Comparison of ENCODE assay signal across 1 cellular context in the genomic region with DNA sequence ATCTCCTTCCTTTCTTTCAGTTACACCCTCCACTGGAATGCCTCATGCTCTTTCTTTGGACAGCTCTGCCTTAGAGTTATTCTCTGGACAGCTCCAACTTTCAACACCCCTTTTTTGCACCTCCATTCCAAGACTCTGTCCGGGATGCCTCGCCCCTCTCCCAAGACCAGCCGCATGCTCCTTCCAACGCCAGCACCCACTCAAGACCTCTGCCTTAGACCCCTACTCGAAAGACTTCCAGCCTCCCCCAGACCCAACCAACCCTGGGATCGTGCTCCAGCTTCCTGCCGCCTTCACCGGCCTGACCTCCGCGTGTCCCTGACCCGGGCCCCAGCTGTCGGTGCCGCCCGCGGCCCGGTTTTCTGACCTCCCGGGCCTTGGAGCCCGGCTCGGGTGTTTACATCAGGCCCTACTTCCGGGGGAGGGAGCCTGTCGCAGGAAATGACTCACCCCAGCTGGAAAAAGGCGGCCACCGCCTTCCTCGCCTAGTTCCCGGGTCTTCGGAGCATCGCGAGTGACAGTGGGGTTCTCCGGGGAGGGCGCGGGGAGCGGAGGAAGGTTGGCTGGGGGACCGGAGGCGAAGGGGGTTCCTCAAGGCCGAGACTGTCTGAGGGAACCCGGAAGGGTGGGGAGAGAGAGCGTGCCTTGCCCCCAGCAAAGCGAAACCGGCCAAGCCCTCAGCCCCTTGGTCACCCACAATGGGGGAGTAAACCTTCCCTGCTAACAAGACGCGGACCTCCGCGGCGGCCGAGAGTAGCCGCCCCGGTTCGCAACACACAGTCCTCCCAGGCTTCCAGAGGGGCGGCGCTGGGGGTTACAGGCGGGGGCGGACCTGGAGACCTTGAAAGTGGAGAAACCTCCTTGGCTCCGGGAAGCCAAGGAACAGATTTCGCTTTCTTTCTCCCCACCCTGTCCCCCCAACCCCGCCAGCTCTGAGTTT.
A peak's percentile ranks its signal among the peaks of the same experiment; 100 is the strongest.
TF ChIP-seq lines count a peak whose summit lies in the region.

A gene (minus strand): TSS at position 399 of the 940 bp plus-strand sequence. CDS start 1,792 bp downstream, outside the sequence.

TF ChIP-seq in HepG2, 621 proteins besides CTCF, POLR2A, EP300 and RAD21 (continued from another document and continues in another):
- peak; percentile 48 for TF ChIP-seq ASH2L (IDR thresholded peaks at IDR 0.05; ENCODE audit: insufficient read length, low read depth, low read length)
- TF ChIP-seq ZSCAN29 (CRISPR knock-in tag; conservative IDR thresholded peaks at IDR 0.05) = no peak
- TF ChIP-seq ATRX (CRISPR knock-in tag; IDR thresholded peaks at IDR 0.05; ENCODE audit: borderline replicate concordance) = no peak
- TF ChIP-seq, protein P1, sequence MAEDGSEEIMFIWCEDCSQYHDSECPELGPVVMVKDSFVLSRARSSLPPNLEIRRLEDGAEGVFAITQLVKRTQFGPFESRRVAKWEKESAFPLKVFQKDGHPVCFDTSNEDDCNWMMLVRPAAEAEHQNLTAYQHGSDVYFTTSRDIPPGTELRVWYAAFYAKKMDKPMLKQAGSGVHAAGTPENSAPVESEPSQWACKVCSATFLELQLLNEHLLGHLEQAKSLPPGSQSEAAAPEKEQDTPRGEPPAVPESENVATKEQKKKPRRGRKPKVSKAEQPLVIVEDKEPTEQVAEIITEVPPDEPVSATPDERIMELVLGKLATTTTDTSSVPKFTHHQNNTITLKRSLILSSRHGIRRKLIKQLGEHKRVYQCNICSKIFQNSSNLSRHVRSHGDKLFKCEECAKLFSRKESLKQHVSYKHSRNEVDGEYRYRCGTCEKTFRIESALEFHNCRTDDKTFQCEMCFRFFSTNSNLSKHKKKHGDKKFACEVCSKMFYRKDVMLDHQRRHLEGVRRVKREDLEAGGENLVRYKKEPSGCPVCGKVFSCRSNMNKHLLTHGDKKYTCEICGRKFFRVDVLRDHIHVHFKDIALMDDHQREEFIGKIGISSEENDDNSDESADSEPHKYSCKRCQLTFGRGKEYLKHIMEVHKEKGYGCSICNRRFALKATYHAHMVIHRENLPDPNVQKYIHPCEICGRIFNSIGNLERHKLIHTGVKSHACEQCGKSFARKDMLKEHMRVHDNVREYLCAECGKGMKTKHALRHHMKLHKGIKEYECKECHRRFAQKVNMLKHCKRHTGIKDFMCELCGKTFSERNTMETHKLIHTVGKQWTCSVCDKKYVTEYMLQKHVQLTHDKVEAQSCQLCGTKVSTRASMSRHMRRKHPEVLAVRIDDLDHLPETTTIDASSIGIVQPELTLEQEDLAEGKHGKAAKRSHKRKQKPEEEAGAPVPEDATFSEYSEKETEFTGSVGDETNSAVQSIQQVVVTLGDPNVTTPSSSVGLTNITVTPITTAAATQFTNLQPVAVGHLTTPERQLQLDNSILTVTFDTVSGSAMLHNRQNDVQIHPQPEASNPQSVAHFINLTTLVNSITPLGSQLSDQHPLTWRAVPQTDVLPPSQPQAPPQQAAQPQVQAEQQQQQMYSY (CRISPR knock-in tag; IDR thresholded peaks at IDR 0.05) = no peak
- TF ChIP-seq CEBPB (IDR thresholded peaks at IDR 0.05; ENCODE audit: borderline replicate concordance, low read depth, low read length) = no peak
- TF ChIP-seq, protein P2, sequence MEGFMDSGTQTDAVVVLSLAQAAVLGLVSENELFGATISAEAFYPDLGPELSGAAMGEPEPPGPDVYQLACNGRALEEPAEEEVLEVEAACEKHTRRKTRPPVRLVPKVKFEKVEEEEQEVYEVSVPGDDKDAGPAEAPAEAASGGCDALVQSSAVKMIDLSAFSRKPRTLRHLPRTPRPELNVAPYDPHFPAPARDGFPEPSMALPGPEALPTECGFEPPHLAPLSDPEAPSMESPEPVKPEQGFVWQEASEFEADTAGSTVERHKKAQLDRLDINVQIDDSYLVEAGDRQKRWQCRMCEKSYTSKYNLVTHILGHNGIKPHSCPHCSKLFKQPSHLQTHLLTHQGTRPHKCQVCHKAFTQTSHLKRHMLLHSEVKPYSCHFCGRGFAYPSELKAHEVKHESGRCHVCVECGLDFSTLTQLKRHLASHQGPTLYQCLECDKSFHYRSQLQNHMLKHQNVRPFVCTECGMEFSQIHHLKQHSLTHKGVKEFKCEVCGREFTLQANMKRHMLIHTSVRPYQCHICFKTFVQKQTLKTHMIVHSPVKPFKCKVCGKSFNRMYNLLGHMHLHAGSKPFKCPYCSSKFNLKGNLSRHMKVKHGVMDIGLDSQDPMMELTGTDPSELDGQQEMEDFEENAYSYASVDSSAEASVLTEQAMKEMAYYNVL (CRISPR knock-in tag; IDR thresholded peaks at IDR 0.05; ENCODE audit: borderline replicate concordance) = no peak
- no peak for TF ChIP-seq ZNF274 (CRISPR knock-in tag; IDR thresholded peaks at IDR 0.05)
- TF ChIP-seq, protein P3, sequence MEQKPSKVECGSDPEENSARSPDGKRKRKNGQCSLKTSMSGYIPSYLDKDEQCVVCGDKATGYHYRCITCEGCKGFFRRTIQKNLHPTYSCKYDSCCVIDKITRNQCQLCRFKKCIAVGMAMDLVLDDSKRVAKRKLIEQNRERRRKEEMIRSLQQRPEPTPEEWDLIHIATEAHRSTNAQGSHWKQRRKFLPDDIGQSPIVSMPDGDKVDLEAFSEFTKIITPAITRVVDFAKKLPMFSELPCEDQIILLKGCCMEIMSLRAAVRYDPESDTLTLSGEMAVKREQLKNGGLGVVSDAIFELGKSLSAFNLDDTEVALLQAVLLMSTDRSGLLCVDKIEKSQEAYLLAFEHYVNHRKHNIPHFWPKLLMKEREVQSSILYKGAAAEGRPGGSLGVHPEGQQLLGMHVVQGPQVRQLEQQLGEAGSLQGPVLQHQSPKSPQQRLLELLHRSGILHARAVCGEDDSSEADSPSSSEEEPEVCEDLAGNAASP (CRISPR knock-in tag; IDR thresholded peaks at IDR 0.05; ENCODE audit: borderline replicate concordance) = no peak
- TF ChIP-seq, protein P4, sequence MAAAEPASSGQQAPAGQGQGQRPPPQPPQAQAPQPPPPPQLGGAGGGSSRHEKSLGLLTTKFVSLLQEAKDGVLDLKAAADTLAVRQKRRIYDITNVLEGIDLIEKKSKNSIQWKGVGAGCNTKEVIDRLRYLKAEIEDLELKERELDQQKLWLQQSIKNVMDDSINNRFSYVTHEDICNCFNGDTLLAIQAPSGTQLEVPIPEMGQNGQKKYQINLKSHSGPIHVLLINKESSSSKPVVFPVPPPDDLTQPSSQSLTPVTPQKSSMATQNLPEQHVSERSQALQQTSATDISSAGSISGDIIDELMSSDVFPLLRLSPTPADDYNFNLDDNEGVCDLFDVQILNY (CRISPR knock-in tag; conservative IDR thresholded peaks at IDR 0.05) = no peak
- TF ChIP-seq ZNF83 (CRISPR knock-in tag; IDR thresholded peaks at IDR 0.05; ENCODE audit: borderline replicate concordance) = no peak
- TF ChIP-seq CC2D1A (CRISPR knock-in tag; IDR thresholded peaks at IDR 0.05) = no peak
- TF ChIP-seq, protein P5, sequence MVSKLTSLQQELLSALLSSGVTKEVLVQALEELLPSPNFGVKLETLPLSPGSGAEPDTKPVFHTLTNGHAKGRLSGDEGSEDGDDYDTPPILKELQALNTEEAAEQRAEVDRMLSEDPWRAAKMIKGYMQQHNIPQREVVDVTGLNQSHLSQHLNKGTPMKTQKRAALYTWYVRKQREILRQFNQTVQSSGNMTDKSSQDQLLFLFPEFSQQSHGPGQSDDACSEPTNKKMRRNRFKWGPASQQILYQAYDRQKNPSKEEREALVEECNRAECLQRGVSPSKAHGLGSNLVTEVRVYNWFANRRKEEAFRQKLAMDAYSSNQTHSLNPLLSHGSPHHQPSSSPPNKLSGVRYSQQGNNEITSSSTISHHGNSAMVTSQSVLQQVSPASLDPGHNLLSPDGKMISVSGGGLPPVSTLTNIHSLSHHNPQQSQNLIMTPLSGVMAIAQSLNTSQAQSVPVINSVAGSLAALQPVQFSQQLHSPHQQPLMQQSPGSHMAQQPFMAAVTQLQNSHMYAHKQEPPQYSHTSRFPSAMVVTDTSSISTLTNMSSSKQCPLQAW (CRISPR knock-in tag; IDR thresholded peaks at IDR 0.05) = peak; percentile 69
- TF ChIP-seq ARID2 (CRISPR knock-in tag; IDR thresholded peaks at IDR 0.05; ENCODE audit: borderline replicate concordance) = no peak
- TF ChIP-seq PAWR (CRISPR knock-in tag; IDR thresholded peaks at IDR 0.05; ENCODE audit: borderline replicate concordance) = no peak
- TF ChIP-seq SP1 (IDR thresholded peaks at IDR 0.05) = no peak
- no peak for TF ChIP-seq SP1 (CRISPR knock-in tag; IDR thresholded peaks at IDR 0.05)
- TF ChIP-seq ZNF331 (CRISPR knock-in tag; IDR thresholded peaks at IDR 0.05) = 0 out of 2 replicates have a peak, but pooled peaks have one; percentile 28
- no peak for TF ChIP-seq TBP (CRISPR knock-in tag; IDR thresholded peaks at IDR 0.05)
- TF ChIP-seq ETV6 (CRISPR knock-in tag; conservative IDR thresholded peaks at IDR 0.05) = no peak
- TF ChIP-seq, protein P6, sequence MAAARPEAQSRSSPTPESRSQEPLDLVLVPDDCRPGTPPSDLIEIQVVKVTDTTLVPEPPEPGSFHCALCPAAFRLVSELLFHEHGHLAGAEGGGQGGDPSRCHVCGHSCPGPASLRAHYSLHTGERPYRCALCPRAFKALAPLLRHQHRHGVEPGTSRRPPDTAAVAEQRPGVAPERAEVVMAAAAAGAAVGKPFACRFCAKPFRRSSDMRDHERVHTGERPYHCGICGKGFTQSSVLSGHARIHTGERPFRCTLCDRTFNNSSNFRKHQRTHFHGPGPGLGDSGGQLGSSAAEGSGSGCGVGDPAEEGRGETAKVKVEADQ (CRISPR knock-in tag; IDR thresholded peaks at IDR 0.05; ENCODE audit: borderline replicate concordance) = no peak
- TF ChIP-seq, protein P7, sequence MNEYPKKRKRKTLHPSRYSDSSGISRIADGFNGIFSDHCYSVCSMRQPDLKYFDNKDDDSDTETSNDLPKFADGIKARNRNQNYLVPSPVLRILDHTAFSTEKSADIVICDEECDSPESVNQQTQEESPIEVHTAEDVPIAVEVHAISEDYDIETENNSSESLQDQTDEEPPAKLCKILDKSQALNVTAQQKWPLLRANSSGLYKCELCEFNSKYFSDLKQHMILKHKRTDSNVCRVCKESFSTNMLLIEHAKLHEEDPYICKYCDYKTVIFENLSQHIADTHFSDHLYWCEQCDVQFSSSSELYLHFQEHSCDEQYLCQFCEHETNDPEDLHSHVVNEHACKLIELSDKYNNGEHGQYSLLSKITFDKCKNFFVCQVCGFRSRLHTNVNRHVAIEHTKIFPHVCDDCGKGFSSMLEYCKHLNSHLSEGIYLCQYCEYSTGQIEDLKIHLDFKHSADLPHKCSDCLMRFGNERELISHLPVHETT (CRISPR knock-in tag; conservative IDR thresholded peaks at IDR 0.05) = no peak
- TF ChIP-seq SOX6 (IDR thresholded peaks at IDR 0.05) = no peak
- no peak; the same call in 1 of the 2 replicates for TF ChIP-seq SOX6 (CRISPR knock-in tag; IDR thresholded peaks at IDR 0.05)
- no peak for TF ChIP-seq GTF3A (CRISPR knock-in tag; conservative IDR thresholded peaks at IDR 0.05)
- TF ChIP-seq ETV5 (CRISPR knock-in tag; IDR thresholded peaks at IDR 0.05; ENCODE audit: borderline replicate concordance) = peak; percentile 83
- TF ChIP-seq ZNF644 (CRISPR knock-in tag; IDR thresholded peaks at IDR 0.05; ENCODE audit: low read depth) = no peak
- TF ChIP-seq CENPX (CRISPR knock-in tag; IDR thresholded peaks at IDR 0.05) = no peak
- no peak for TF ChIP-seq KDM1A (CRISPR knock-in tag; IDR thresholded peaks at IDR 0.05)
- TF ChIP-seq FOXK2 (IDR thresholded peaks at IDR 0.05) = peak; percentile 74
- TF ChIP-seq JUND (CRISPR knock-in tag; IDR thresholded peaks at IDR 0.05) = peak; percentile 87
- TF ChIP-seq YY1 (IDR thresholded peaks at IDR 0.05; ENCODE audit: insufficient read depth, insufficient replicate concordance, low read depth, low read length) = no peak
- TF ChIP-seq, protein P8, sequence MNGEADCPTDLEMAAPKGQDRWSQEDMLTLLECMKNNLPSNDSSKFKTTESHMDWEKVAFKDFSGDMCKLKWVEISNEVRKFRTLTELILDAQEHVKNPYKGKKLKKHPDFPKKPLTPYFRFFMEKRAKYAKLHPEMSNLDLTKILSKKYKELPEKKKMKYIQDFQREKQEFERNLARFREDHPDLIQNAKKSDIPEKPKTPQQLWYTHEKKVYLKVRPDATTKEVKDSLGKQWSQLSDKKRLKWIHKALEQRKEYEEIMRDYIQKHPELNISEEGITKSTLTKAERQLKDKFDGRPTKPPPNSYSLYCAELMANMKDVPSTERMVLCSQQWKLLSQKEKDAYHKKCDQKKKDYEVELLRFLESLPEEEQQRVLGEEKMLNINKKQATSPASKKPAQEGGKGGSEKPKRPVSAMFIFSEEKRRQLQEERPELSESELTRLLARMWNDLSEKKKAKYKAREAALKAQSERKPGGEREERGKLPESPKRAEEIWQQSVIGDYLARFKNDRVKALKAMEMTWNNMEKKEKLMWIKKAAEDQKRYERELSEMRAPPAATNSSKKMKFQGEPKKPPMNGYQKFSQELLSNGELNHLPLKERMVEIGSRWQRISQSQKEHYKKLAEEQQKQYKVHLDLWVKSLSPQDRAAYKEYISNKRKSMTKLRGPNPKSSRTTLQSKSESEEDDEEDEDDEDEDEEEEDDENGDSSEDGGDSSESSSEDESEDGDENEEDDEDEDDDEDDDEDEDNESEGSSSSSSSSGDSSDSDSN (CRISPR knock-in tag; IDR thresholded peaks at IDR 0.05) = peak; percentile 43; the same call in 1 of the 2 replicates
- TF ChIP-seq HNRNPUL1 (IDR thresholded peaks at IDR 0.05; ENCODE audit: low read depth, low read length) = no peak
- TF ChIP-seq GABPB1 (CRISPR knock-in tag; IDR thresholded peaks at IDR 0.05) = peak; percentile 93
- no peak for TF ChIP-seq GTF2F1 (IDR thresholded peaks at IDR 0.05; ENCODE audit: low read length)
- TF ChIP-seq, protein P9, sequence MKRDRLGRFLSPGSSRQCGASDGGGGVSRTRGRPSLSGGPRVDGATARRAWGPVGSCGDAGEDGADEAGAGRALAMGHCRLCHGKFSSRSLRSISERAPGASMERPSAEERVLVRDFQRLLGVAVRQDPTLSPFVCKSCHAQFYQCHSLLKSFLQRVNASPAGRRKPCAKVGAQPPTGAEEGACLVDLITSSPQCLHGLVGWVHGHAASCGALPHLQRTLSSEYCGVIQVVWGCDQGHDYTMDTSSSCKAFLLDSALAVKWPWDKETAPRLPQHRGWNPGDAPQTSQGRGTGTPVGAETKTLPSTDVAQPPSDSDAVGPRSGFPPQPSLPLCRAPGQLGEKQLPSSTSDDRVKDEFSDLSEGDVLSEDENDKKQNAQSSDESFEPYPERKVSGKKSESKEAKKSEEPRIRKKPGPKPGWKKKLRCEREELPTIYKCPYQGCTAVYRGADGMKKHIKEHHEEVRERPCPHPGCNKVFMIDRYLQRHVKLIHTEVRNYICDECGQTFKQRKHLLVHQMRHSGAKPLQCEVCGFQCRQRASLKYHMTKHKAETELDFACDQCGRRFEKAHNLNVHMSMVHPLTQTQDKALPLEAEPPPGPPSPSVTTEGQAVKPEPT (CRISPR knock-in tag; IDR thresholded peaks at IDR 0.05; ENCODE audit: low read depth) = no peak
- TF ChIP-seq, protein P10, sequence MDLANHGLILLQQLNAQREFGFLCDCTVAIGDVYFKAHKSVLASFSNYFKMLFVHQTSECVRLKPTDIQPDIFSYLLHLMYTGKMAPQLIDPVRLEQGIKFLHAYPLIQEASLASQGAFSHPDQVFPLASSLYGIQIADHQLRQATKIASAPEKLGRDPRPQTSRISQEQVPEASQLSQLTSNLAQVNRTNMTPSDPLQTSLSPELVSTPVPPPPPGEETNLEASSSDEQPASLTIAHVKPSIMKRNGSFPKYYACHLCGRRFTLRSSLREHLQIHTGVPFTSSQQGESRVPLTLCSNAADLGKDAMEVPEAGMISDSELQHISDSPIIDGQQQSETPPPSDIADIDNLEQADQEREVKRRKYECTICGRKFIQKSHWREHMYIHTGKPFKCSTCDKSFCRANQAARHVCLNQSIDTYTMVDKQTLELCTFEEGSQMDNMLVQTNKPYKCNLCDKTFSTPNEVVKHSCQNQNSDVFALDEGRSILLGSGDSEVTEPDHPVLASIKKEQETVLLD (CRISPR knock-in tag; IDR thresholded peaks at IDR 0.05; ENCODE audit: low read depth) = peak; percentile 72
- TF ChIP-seq MBNL3 (CRISPR knock-in tag; conservative IDR thresholded peaks at IDR 0.05) = no peak
- TF ChIP-seq KAT7 (CRISPR knock-in tag; IDR thresholded peaks at IDR 0.05; ENCODE audit: borderline replicate concordance) = no peak
- TF ChIP-seq ZNF737 (CRISPR knock-in tag; IDR thresholded peaks at IDR 0.05; ENCODE audit: borderline replicate concordance) = no peak
